Comparison of ENCODE assay signal across 1 cellular context in genomic region chr12:130839770-130840355, GRCh38.
TF ChIP-seq lines count a peak whose summit lies in the region.

No MANE protein-coding gene starts in this region.

TF ChIP-seq in H1, 55 proteins besides CTCF, POLR2A, EP300 and RAD21:
- TF ChIP-seq BACH1 (IDR thresholded peaks at IDR 0.05; ENCODE audit: low read length) = no peak
- no peak for TF ChIP-seq USF2 (IDR thresholded peaks at IDR 0.05; ENCODE audit: low read length)
- no peak for TF ChIP-seq KDM5A (IDR thresholded peaks at IDR 0.05; ENCODE audit: low read length)
- no peak for TF ChIP-seq POLR2AphosphoS5 (IDR thresholded peaks at IDR 0.05; ENCODE audit: low read depth, low read length)
- TF ChIP-seq BCL11A (IDR thresholded peaks at IDR 0.05; ENCODE audit: low read depth in 2 of 2, low read length in 2 of 2) = no peak
- no peak for TF ChIP-seq EGR1 (IDR thresholded peaks at IDR 0.05; ENCODE audit: borderline replicate concordance, low read depth, low read length)
- TF ChIP-seq KDM4A (IDR thresholded peaks at IDR 0.05; ENCODE audit: low read depth, low read length, severe bottlenecking) = no peak
- no peak for TF ChIP-seq TEAD4 (IDR thresholded peaks at IDR 0.05; ENCODE audit: low read depth, low read length)
- no peak for TF ChIP-seq CEBPB (IDR thresholded peaks at IDR 0.05; ENCODE audit: low read depth, low read length)
- TF ChIP-seq CBX8 (IDR thresholded peaks at IDR 0.05; ENCODE audit: borderline replicate concordance, low read depth, low read length) = no peak
- no peak for TF ChIP-seq GABPA (IDR thresholded peaks at IDR 0.05; ENCODE audit: borderline replicate concordance, insufficient read depth, low read length)
